Comparison of ENCODE assay signal across 8 cellular contexts in genomic region chr2:71452565-71452964, GRCh38. TPM values are rescaled to one million over a fixed set of nuclear protein-coding genes. Genes with fewer than 3 reads are reported as not detected.
DNase-seq lines count a peak whose midpoint lies in the region; ATAC-seq and TF ChIP-seq lines count a peak whose summit lies in the region.

No MANE protein-coding gene starts in this region.

- no peaks in the 10 kb centered on the region for H3K9me3 ChIP-seq in mucosa of descending colon

- in situ Hi-C loops in brain microvascular endothelial cell (cut with HindIII; ENCODE audit: low pct_ligation_motif_present, low sequenced_read_pairs), result no loop called here

- ATAC-seq in activated T-cell treated with anti-CD3 and anti-CD28 coated beads, Interleukin-2, amount 50 U/mL, for 72 hours (replicated peaks in 1 of 2), result peak; percentile 66 to 74
- peak; percentile 35 for ATAC-seq in mucosa of descending colon

- H3K27me3 Mint-ChIP-seq in activated T-cell treated with anti-CD3 and anti-CD28 coated beads, Interleukin-2, amount 50 U/mL, for 72 hours (ENCODE audit: low read depth), result peaks cover 55% of the 10 kb centered on the region
- H3K27me3 Mint-ChIP-seq in activated T-cell treated with anti-CD3 and anti-CD28 coated beads, Interleukin-2, amount 50 U/mL, for 24 hours, result peaks cover 52% of the 10 kb centered on the region

- no peaks in the 10 kb centered on the region for H3K9me3 Mint-ChIP-seq in activated T-cell treated with anti-CD3 and anti-CD28 coated beads, Interleukin-2, amount 50 U/mL, for 72 hours
- no peaks in the 10 kb centered on the region for H3K9me3 Mint-ChIP-seq in activated T-cell treated with anti-CD3 and anti-CD28 coated beads, Interleukin-2, amount 50 U/mL, for 24 hours

- peak; percentile 68 for TF ChIP-seq CTCF in brain microvascular endothelial cell (IDR thresholded peaks at IDR 0.05; ENCODE audit: low read depth, low read length, missing control alignments)
- no peak for TF ChIP-seq CTCF in mucosa of descending colon (IDR thresholded peaks at IDR 0.05)

- H3K36me3 ChIP-seq in brain microvascular endothelial cell (replicated peaks) (no peaks in the 10 kb centered on the region), mucosa of descending colon (ENCODE audit: low read depth) (no peaks in the 10 kb centered on the region)

- no peak overlapping the region for H3K27ac Mint-ChIP-seq in activated T-cell treated with anti-CD3 and anti-CD28 coated beads, Interleukin-2, amount 50 U/mL, for 72 hours
- H3K27ac Mint-ChIP-seq in activated T-cell treated with anti-CD3 and anti-CD28 coated beads, Interleukin-2, amount 50 U/mL, for 24 hours, result no peak overlapping the region

- intact Hi-C loops in mucosa of descending colon (cut with DNase I, micrococcal nuclease), result no loop called here

- peaks cover 19% of the 10 kb centered on the region for H3K4me1 Mint-ChIP-seq in activated T-cell treated with anti-CD3 and anti-CD28 coated beads, Interleukin-2, amount 50 U/mL, for 72 hours (ENCODE audit: low read depth)
- H3K4me1 Mint-ChIP-seq in activated T-cell treated with anti-CD3 and anti-CD28 coated beads, Interleukin-2, amount 50 U/mL, for 24 hours (ENCODE audit: low read depth), result peaks cover 18% of the 10 kb centered on the region

- peak overlapping the region in 1 of 2 donors; percentile 30 for H3K4me3 Mint-ChIP-seq in activated T-cell treated with anti-CD3 and anti-CD28 coated beads, Interleukin-2, amount 50 U/mL, for 72 hours
- H3K4me3 Mint-ChIP-seq in activated T-cell treated with anti-CD3 and anti-CD28 coated beads, Interleukin-2, amount 50 U/mL, for 24 hours, result no peak overlapping the region

- H3K27ac ChIP-seq in brain microvascular endothelial cell (no peak overlapping the region), caudate nucleus (ENCODE audit: low read depth, low read length) (no peak overlapping the region)

- H3K4me3 ChIP-seq in brain microvascular endothelial cell (ENCODE audit: low read depth, low read length) (no peak overlapping the region), mucosa of descending colon (no peak overlapping the region)

- H3K27me3 ChIP-seq in brain microvascular endothelial cell (replicated peaks), result no peaks in the 10 kb centered on the region

- H3K36me3 Mint-ChIP-seq in activated T-cell treated with anti-CD3 and anti-CD28 coated beads, Interleukin-2, amount 50 U/mL, for 72 hours (ENCODE audit: insufficient read depth in 2 of 2), result no peaks in the 10 kb centered on the region
- no peaks in the 10 kb centered on the region for H3K36me3 Mint-ChIP-seq in activated T-cell treated with anti-CD3 and anti-CD28 coated beads, Interleukin-2, amount 50 U/mL, for 24 hours (ENCODE audit: low read depth)

- H3K4me1 ChIP-seq in mucosa of descending colon (ENCODE audit: low read depth), result peaks cover 7% of the 10 kb centered on the region

- DNase-seq in activated T-cell treated with anti-CD3 and anti-CD28 coated beads, Interleukin-2, amount 50 U/mL, for 72 hours, result peak; percentile 32 to 36
- DNase-seq in activated T-cell treated with anti-CD3 and anti-CD28 coated beads, Interleukin-2, amount 50 U/mL, for 1 hour, result no peak
- DNase-seq in NCI-H460 (ENCODE audit: extremely low read depth, low read depth) (peak; percentile 25), brain microvascular endothelial cell (no peak), mucosa of descending colon (no peak), cerebellar nuclear complex (lab: John Stamatoyannopoulos, UW) (no peak), caudate nucleus (lab: John Stamatoyannopoulos, UW) (no peak)
- no peak for DNase-seq in activated T-cell treated with anti-CD3 and anti-CD28 coated beads, Interleukin-2, amount 50 U/mL, for 24 hours

RNA-seq across cellular contexts. Expression of gene DYSF, which starts 0.8 kb away (rescaled TPM):
- total RNA-seq in activated T-cell treated with anti-CD3 and anti-CD28 coated beads, Interleukin-2, amount 50 U/mL, for 72 hours, result 1 to 10 TPM in 1 of 2 donors, under 1 TPM in 1; 0.77 to 1.6 TPM
- total RNA-seq in NCI-H460 (2014; rRNA removed; shearing (Covaris generic)), result 3.4 and 3.9 TPM in 2 replicates
- 1.9 and 2.1 TPM in 2 replicates for polyA plus RNA-seq in NCI-H460 (2014; cell fraction: nucleus; rRNA removed)
- 10 to 100 TPM in 1 of 3 donors, 1 to 10 TPM in 2; 2.0 to 19.4 (median 6.8) TPM for total RNA-seq in mucosa of descending colon

Comparison
In these comparisons a context has a peak if more than half of its experiments do, and no peak if none do; other contexts are left out.
1. DNase-seq: peak in activated T-cell treated with anti-CD3 and anti-CD28 coated beads, Interleukin-2, amount 50 U/mL, for 72 hours (2 of 2) and NCI-H460 (single experiment); none in activated T-cell treated with anti-CD3 and anti-CD28 coated beads, Interleukin-2, amount 50 U/mL, for 1 hour (single experiment), brain microvascular endothelial cell (single experiment), mucosa of descending colon (0 of 3), cerebellar nuclear complex (0 of 2), caudate nucleus (0 of 61) and activated T-cell treated with anti-CD3 and anti-CD28 coated beads, Interleukin-2, amount 50 U/mL, for 24 hours (single experiment).